25 cellular contexts compared by ENCODE assay signal in genomic region chr6:37928217-37928616, GRCh38.
"Had no signal": no experiment of that assay in that cellular context is flagged by ENCODE, and none has a peak within 500 bp of the region (broad histone marks: within the 10 kb centered on the region; RNA-seq: fewer than 3 reads in every experiment).

No MANE protein-coding gene starts in this region.

- H3K27ac Mint-ChIP-seq: dendritic cell treated with granulocyte-macrophage colony-stimulating factor and Interleukin-4, amounts not matched to agents 40 ng/mL and 50 ng/mL, for 4 days; natural killer cell; stimulated activated memory B cell treated with anti-CD40 and anti-IgM and Interleukin-4, amounts not matched to agents 10 μg/mL and 1 μg/mL and 100 μg/mL, for 72 hours; type B pancreatic cell had no signal

- H3K9me3 ChIP-seq: colonic mucosa, esophagus muscularis mucosa, gastroesophageal sphincter, heart left ventricle, lower lobe of right lung, neutrophil, pancreas, testis, tibial artery had no signal

- ATAC-seq: foreskin keratinocyte; gastroesophageal sphincter; heart left ventricle; left ventricle myocardium superior; lower lobe of right lung; natural killer cell; pancreas; sciatic nerve; stimulated activated memory B cell treated with anti-CD40 and anti-IgM and Interleukin-4, amounts not matched to agents 10 μg/mL and 1 μg/mL and 100 μg/mL, for 72 hours; stimulated activated naive CD8-positive, alpha-beta T cell treated with anti-CD3 and anti-CD28 coated beads, Interleukin-15, Interleukin-2, amounts not matched to agents 100 U/mL and 50 U/mL, for 24 hours had no signal

- H3K27me3 Mint-ChIP-seq: dendritic cell treated with granulocyte-macrophage colony-stimulating factor and Interleukin-4, amounts not matched to agents 40 ng/mL and 50 ng/mL, for 4 days; stimulated activated memory B cell treated with anti-CD40 and anti-IgM and Interleukin-4, amounts not matched to agents 10 μg/mL and 1 μg/mL and 100 μg/mL, for 72 hours; type B pancreatic cell had no signal

- H3K4me1 ChIP-seq: colonic mucosa, foreskin keratinocyte, lower lobe of right lung had no signal

- H3K9me3 Mint-ChIP-seq: dendritic cell treated with granulocyte-macrophage colony-stimulating factor and Interleukin-4, amounts not matched to agents 40 ng/mL and 50 ng/mL, for 4 days; natural killer cell; stimulated activated memory B cell treated with anti-CD40 and anti-IgM and Interleukin-4, amounts not matched to agents 10 μg/mL and 1 μg/mL and 100 μg/mL, for 72 hours; type B pancreatic cell had no signal

- DNase-seq: cerebellar nuclear complex; colonic mucosa; effector CD8-positive, alpha-beta T cell; foreskin keratinocyte; heart left ventricle; hippocampal formation; left ventricle myocardium superior; lower lobe of right lung; natural killer cell; pancreas; stimulated activated CD4-positive, alpha-beta T cell treated with anti-CD3 and anti-CD28 coated beads, Interleukin-2, amount 100 ng/mL, for 24 hours; stimulated activated CD4-positive, alpha-beta T cell treated with anti-CD3 and anti-CD28 coated beads, Interleukin-4, amount 100 ng/mL, for 4 hours; stimulated activated naive CD8-positive, alpha-beta T cell treated with anti-CD3 and anti-CD28 coated beads, Interleukin-15, Interleukin-2, amounts not matched to agents 100 U/mL and 50 U/mL, for 24 hours; substantia nigra; testis; tibial artery had no signal

- FAIRE-seq: endothelial cell of umbilical vein, keratinocyte, pancreas had no signal

- H3K4me3 ChIP-seq: colonic mucosa, esophagus muscularis mucosa, gastroesophageal sphincter, heart left ventricle, lower lobe of right lung, pancreas, testis, tibial artery had no signal

- H3K36me3 Mint-ChIP-seq: natural killer cell had no signal

- H3K27me3 ChIP-seq: colonic mucosa, esophagus muscularis mucosa, foreskin keratinocyte, gastroesophageal sphincter, heart left ventricle, neutrophil, pancreas, testis, tibial artery had no signal

- H3K36me3 ChIP-seq: colonic mucosa, esophagus muscularis mucosa, gastroesophageal sphincter, heart left ventricle, lower lobe of right lung, neutrophil, pancreas, tibial artery had no signal

- H3K27ac ChIP-seq: colonic mucosa, esophagus muscularis mucosa, foreskin keratinocyte, gastroesophageal sphincter, heart left ventricle, lower lobe of right lung, neutrophil, pancreas, testis, tibial artery had no signal

- H3K4me3 Mint-ChIP-seq: dendritic cell treated with granulocyte-macrophage colony-stimulating factor and Interleukin-4, amounts not matched to agents 40 ng/mL and 50 ng/mL, for 4 days; natural killer cell; stimulated activated memory B cell treated with anti-CD40 and anti-IgM and Interleukin-4, amounts not matched to agents 10 μg/mL and 1 μg/mL and 100 μg/mL, for 72 hours; type B pancreatic cell had no signal
